In genomic region chr16:30353438-30354129, GRCh38 we compare ENCODE assay signal across 1 cellular context.
TF ChIP-seq lines count a peak whose summit lies in the region.

No MANE protein-coding gene starts in this region.

TF ChIP-seq in GM12878, 131 proteins besides CTCF, POLR2A, EP300 and RAD21:
- TF ChIP-seq TCF7 (IDR thresholded peaks at IDR 0.05; ENCODE audit: borderline replicate concordance) = no peak
- no peak for TF ChIP-seq RBBP5 (conservative IDR thresholded peaks at IDR 0.05)
- TF ChIP-seq BRCA1 (IDR thresholded peaks at IDR 0.05; ENCODE audit: low read depth, low read length) = no peak
- TF ChIP-seq ZNF207 (IDR thresholded peaks at IDR 0.05; ENCODE audit: borderline replicate concordance) = no peak
- TF ChIP-seq, protein P1, sequence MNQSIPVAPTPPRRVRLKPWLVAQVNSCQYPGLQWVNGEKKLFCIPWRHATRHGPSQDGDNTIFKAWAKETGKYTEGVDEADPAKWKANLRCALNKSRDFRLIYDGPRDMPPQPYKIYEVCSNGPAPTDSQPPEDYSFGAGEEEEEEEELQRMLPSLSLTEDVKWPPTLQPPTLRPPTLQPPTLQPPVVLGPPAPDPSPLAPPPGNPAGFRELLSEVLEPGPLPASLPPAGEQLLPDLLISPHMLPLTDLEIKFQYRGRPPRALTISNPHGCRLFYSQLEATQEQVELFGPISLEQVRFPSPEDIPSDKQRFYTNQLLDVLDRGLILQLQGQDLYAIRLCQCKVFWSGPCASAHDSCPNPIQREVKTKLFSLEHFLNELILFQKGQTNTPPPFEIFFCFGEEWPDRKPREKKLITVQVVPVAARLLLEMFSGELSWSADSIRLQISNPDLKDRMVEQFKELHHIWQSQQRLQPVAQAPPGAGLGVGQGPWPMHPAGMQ (IDR thresholded peaks at IDR 0.05; ENCODE audit: borderline replicate concordance) = no peak
- no peak for TF ChIP-seq NFXL1 (IDR thresholded peaks at IDR 0.05; ENCODE audit: borderline replicate concordance)
- TF ChIP-seq ZNF622 (IDR thresholded peaks at IDR 0.05) = no peak
- no peak for TF ChIP-seq BMI1 (IDR thresholded peaks at IDR 0.05; ENCODE audit: borderline replicate concordance)
- no peak for TF ChIP-seq MYC (IDR thresholded peaks at IDR 0.05; ENCODE audit: insufficient read depth, insufficient read length, insufficient replicate concordance, low read length, severe bottlenecking)
- no peak for TF ChIP-seq POU2F2 (IDR thresholded peaks at IDR 0.05; ENCODE audit: borderline replicate concordance, low read depth, low read length)
- TF ChIP-seq KAT2A (conservative IDR thresholded peaks at IDR 0.05; ENCODE audit: control insufficient read depth, low read depth, low read length) = no peak
- TF ChIP-seq PML (IDR thresholded peaks at IDR 0.05; ENCODE audit: low read length) = no peak
